20 cellular contexts compared by ENCODE assay signal in genomic region chr3:51798561-51798960, GRCh38. TPM values are rescaled to one million over a fixed set of nuclear protein-coding genes. Genes with fewer than 3 reads are reported as not detected.
DNase-seq lines count a peak whose midpoint lies in the region; ATAC-seq, FAIRE-seq and TF ChIP-seq lines count a peak whose summit lies in the region.
"Had no signal": no experiment of that assay in that cellular context is flagged by ENCODE, and none has a peak within 500 bp of the region (broad histone marks: within the 10 kb centered on the region; RNA-seq: fewer than 3 reads in every experiment).

No MANE protein-coding gene starts in this region.

- no peak for TF ChIP-seq POLR2A in heart left ventricle (IDR thresholded peaks at IDR 0.05)

- no peak for FAIRE-seq in urothelium cell line (lab: Jason Lieb, UNC)
- FAIRE-seq: A204.1, colon had no signal

- no peaks in the 10 kb centered on the region for H3K9me3 Mint-ChIP-seq in endothelial cell (ENCODE audit: unreplicated experiment)
- H3K9me3 Mint-ChIP-seq: activated T-cell treated with anti-CD3 and anti-CD28 coated beads, Interleukin-2, amount 50 U/mL, for 4 hours; CD4-positive, alpha-beta memory T cell had no signal

- H3K27ac Mint-ChIP-seq in endothelial cell (ENCODE audit: unreplicated experiment) = peak overlapping the region; percentile 8
- H3K27ac Mint-ChIP-seq: CD4-positive, alpha-beta memory T cell had no signal

- H3K4me1 ChIP-seq in parathyroid adenoma (no peaks in the 10 kb centered on the region), heart left ventricle (no peaks in the 10 kb centered on the region)

- H3K27ac ChIP-seq in parathyroid adenoma (no peak overlapping the region), heart left ventricle (no peak overlapping the region)
- H3K27ac ChIP-seq: suprapubic skin had no signal

- peaks cover 15% of the 10 kb centered on the region for H3K4me1 Mint-ChIP-seq in endothelial cell (ENCODE audit: unreplicated experiment)

- H3K27me3 Mint-ChIP-seq in endothelial cell (ENCODE audit: unreplicated experiment) = peaks cover 2% of the 10 kb centered on the region

- H2AFZ ChIP-seq in parathyroid adenoma = peak overlapping the region; percentile 51

- ATAC-seq in heart left ventricle = no peak
- ATAC-seq in HG02678 (IDR thresholded peaks at IDR 0.05; ENCODE audit: unreplicated experiment) = no peak
- ATAC-seq: activated T-cell treated with anti-CD3 and anti-CD28 coated beads, Interleukin-2, amount 50 U/mL, for 4 hours; left cardiac atrium had no signal

- H3K4me3 Mint-ChIP-seq in endothelial cell (ENCODE audit: unreplicated experiment) = no peak overlapping the region
- H3K4me3 Mint-ChIP-seq: activated T-cell treated with anti-CD3 and anti-CD28 coated beads, Interleukin-2, amount 50 U/mL, for 4 hours; CD4-positive, alpha-beta memory T cell had no signal

- 11 to 24% (median 21%) methylated on average over 1 of the region's 1 CpG for WGBS in heart left ventricle, 4 donors

- TF ChIP-seq CTCF in endothelial cell (IDR thresholded peaks at IDR 0.05; ENCODE audit: unreplicated experiment) = no peak
- TF ChIP-seq CTCF in parathyroid adenoma (IDR thresholded peaks at IDR 0.05) = no peak
- TF ChIP-seq CTCF in heart left ventricle (IDR thresholded peaks at IDR 0.05) = no peak

- DNase-seq in NCI-H2227 (lab: John Stamatoyannopoulos, UW; ENCODE audit: unreplicated experiment) (peak; percentile 33), NCI-H2227 treated with DMSO at 0.1 percent for 48 hours (lab: John Stamatoyannopoulos, UW) (no peak), OCI-M1 (lab: John Stamatoyannopoulos, UW) (peak; percentile 20), endothelial cell (ENCODE audit: low spot score) (peak; percentile 12), heart left ventricle (no peak), urothelium cell line (ENCODE audit: low spot score) (no peak)
- DNase-seq: activated T-cell treated with anti-CD3 and anti-CD28 coated beads, Interleukin-2, amount 50 U/mL, for 4 hours; erythroblast; glutamatergic neuron; left cardiac atrium; MG63; SIG-M5; T1000 had no signal

- no peak overlapping the region for H3K4me3 ChIP-seq in parathyroid adenoma (ENCODE audit: low read depth, low read length)
- H3K4me3 ChIP-seq in heart left ventricle = no peak overlapping the region
- H3K4me3 ChIP-seq: MG63, suprapubic skin had no signal

- H3K79me2 ChIP-seq in parathyroid adenoma = no peaks in the 10 kb centered on the region

- H3K36me3 ChIP-seq in parathyroid adenoma (ENCODE audit: control insufficient read depth, insufficient read depth, low read length) = no peaks in the 10 kb centered on the region
- H3K36me3 ChIP-seq in heart left ventricle = no peaks in the 10 kb centered on the region
- H3K36me3 ChIP-seq: MG63, suprapubic skin had no signal

- no peaks in the 10 kb centered on the region for H3K27me3 ChIP-seq in parathyroid adenoma (ENCODE audit: control insufficient read depth, insufficient read depth, low read length)
- peaks cover 0 to 37% (median under 1%) of the 10 kb centered on the region in 9 donors for H3K27me3 ChIP-seq in heart left ventricle
- H3K27me3 ChIP-seq: MG63 had no signal

- H3K9me3 ChIP-seq in parathyroid adenoma (ENCODE audit: control insufficient read depth, low read length) (no peaks in the 10 kb centered on the region), heart left ventricle (no peaks in the 10 kb centered on the region)
- H3K9me3 ChIP-seq: MG63, suprapubic skin had no signal

- no peaks in the 10 kb centered on the region for H3K36me3 Mint-ChIP-seq in endothelial cell (ENCODE audit: low read depth, unreplicated experiment)
- H3K36me3 Mint-ChIP-seq: CD4-positive, alpha-beta memory T cell had no signal

- no peak overlapping the region for H3K9ac ChIP-seq in parathyroid adenoma

- no peak overlapping the region for H3K4me2 ChIP-seq in parathyroid adenoma (ENCODE audit: low read length)

- intact Hi-C loops in heart left ventricle (cut with DNase I) = loop anchor here in 7 of 10 donors (2.0 to 10.0 kb wide), 7 partner anchors 74 to 296 kb away; partner anchors contain the start of genes DCAF1 (in 1 of the 7) and GRM2 (in 1 of the 7)

RNA-seq across cellular contexts. Expression of gene IQCF6, which starts 19.5 kb away (rescaled TPM):
- total RNA-seq in endothelial cell (ENCODE audit: unreplicated experiment) = not detected
- total RNA-seq in heart left ventricle = not detected
- not detected for polyA plus RNA-seq in heart left ventricle
- total RNA-seq: activated T-cell treated with anti-CD3 and anti-CD28 coated beads, Interleukin-2, amount 50 U/mL, for 4 hours; CD4-positive, alpha-beta memory T cell; Daoy; left cardiac atrium; suprapubic skin had no signal
- polyA plus RNA-seq: CD4-positive, alpha-beta memory T cell had no signal

Comparison
In these comparisons a context has a peak if more than half of its experiments do, and no peak if none do; other contexts are left out.
1. DNase-seq: peak in NCI-H2227 (single experiment), OCI-M1 (single experiment) and endothelial cell (single experiment); none in NCI-H2227 treated with DMSO at 0.1 percent for 48 hours (single experiment), heart left ventricle (0 of 5) and urothelium cell line (single experiment).